ENCODE assay signal across 24 cellular contexts in genomic region chr1:104082221-104082620, GRCh38.
DNase-seq lines count a peak whose midpoint lies in the region; ATAC-seq and TF ChIP-seq lines count a peak whose summit lies in the region.
"Had no signal": no experiment of that assay in that cellular context is flagged by ENCODE, and none has a peak within 500 bp of the region (broad histone marks: within the 10 kb centered on the region; RNA-seq: fewer than 3 reads in every experiment).

No MANE protein-coding gene starts in this region.

- TF ChIP-seq CTCF in SU-DHL-6 (IDR thresholded peaks at IDR 0.05; ENCODE audit: insufficient read depth, low read length, poor library complexity, severe bottlenecking): no peak

- H3K23ac ChIP-seq in mesendoderm (ENCODE audit: low read length): no peak overlapping the region

- H3K79me2 ChIP-seq in SU-DHL-6 (ENCODE audit: insufficient read depth, low read length) (no peaks in the 10 kb centered on the region), mesendoderm (ENCODE audit: control insufficient read depth, insufficient read depth, low read length) (no peaks in the 10 kb centered on the region)

- no peaks in the 10 kb centered on the region for H3K27me3 ChIP-seq in SU-DHL-6 (ENCODE audit: low read length)
- no peaks in the 10 kb centered on the region for H3K27me3 ChIP-seq in mesendoderm (ENCODE audit: insufficient read depth, low read length, poor library complexity)

- no peak overlapping the region for H2AK5ac ChIP-seq in mesendoderm (ENCODE audit: low read length)

- no peaks in the 10 kb centered on the region for H3K9me2 ChIP-seq in SU-DHL-6 (replicated peaks; ENCODE audit: insufficient read depth, low read length)

- H3F3A ChIP-seq in SU-DHL-6 (ENCODE audit: insufficient read depth): no peaks in the 10 kb centered on the region

- H3K9me3 ChIP-seq in SU-DHL-6 (ENCODE audit: insufficient read depth, low read length): no peaks in the 10 kb centered on the region

- no peak overlapping the region for H2BK120ac ChIP-seq in mesendoderm (ENCODE audit: low read depth, low read length)

- no peaks in the 10 kb centered on the region for H3K36me3 ChIP-seq in SU-DHL-6 (ENCODE audit: low read length)
- no peaks in the 10 kb centered on the region for H3K36me3 ChIP-seq in mesendoderm (ENCODE audit: control insufficient read depth, insufficient read depth, low read length)

- no peak overlapping the region for H4K5ac ChIP-seq in mesendoderm (ENCODE audit: low read length)

- no peaks in the 10 kb centered on the region for H3K79me1 ChIP-seq in mesendoderm (ENCODE audit: low read length)

- no CpG with 5 or more reads among the region's 2 CpGs for WGBS in mesendoderm (ENCODE audit: extremely low coverage, insufficient coverage, low lambda C conversion rate)

- H4K8ac ChIP-seq in mesendoderm (ENCODE audit: low read depth, low read length): no peak overlapping the region

- H3K4me1 ChIP-seq in mesendoderm (ENCODE audit: control insufficient read depth, low read depth, low read length): no peaks in the 10 kb centered on the region

- H3K27ac ChIP-seq in SU-DHL-6 (ENCODE audit: low read depth, low read length) (no peak overlapping the region), mesendoderm (ENCODE audit: low read depth, low read length) (no peak overlapping the region)
- H3K27ac ChIP-seq: HL-60, KMS-11, RWPE1 had no signal

- H3K9ac ChIP-seq in SU-DHL-6 (ENCODE audit: low read length) (no peak overlapping the region), mesendoderm (ENCODE audit: low read length) (no peak overlapping the region)
- H3K9ac ChIP-seq: KMS-11 had no signal

- H3K18ac ChIP-seq in mesendoderm (ENCODE audit: low read length): no peak overlapping the region

- peak overlapping the region; percentile 5 for H2AFZ ChIP-seq in SU-DHL-6 (ENCODE audit: low read depth, low read length, severe bottlenecking)

- H2BK5ac ChIP-seq in mesendoderm (ENCODE audit: low read length): no peak overlapping the region

- no peak overlapping the region for H2BK15ac ChIP-seq in mesendoderm (replicated peaks; ENCODE audit: low read depth)

- no peak overlapping the region for H3K4me3 ChIP-seq in SU-DHL-6 (ENCODE audit: insufficient read depth, low read length, poor library complexity, severe bottlenecking)
- H3K4me3 ChIP-seq in mesendoderm (ENCODE audit: low read length): no peak overlapping the region

- H3K4me2 ChIP-seq in SU-DHL-6 (ENCODE audit: low read depth, low read length, poor library complexity, severe bottlenecking): no peak overlapping the region
- H3K4me2 ChIP-seq in mesendoderm (ENCODE audit: low read length): no peak overlapping the region
- H3K4me2 ChIP-seq: KMS-11 had no signal

- no peak overlapping the region for H3K56ac ChIP-seq in mesendoderm (ENCODE audit: low read length)

- H4K20me1 ChIP-seq in SU-DHL-6 (ENCODE audit: low read depth, low read length): no peaks in the 10 kb centered on the region

- DNase-seq in mesendoderm: peak; percentile 6
- no peak for DNase-seq in activated naive CD4-positive, alpha-beta T cell treated with Interleukin-2 at 50 U/mL for 16 hours
- DNase-seq in activated effector memory CD4-positive, alpha-beta T cell treated with anti-CD3 and anti-CD28 coated beads, Interleukin-2, amount 50 U/mL, for 16 hours: no peak
- no peak for DNase-seq in inferior parietal cortex (ENCODE audit: extremely low spot score)
- DNase-seq: 8988T, ACHN, Calu3, DMS79 treated with DMSO at 0.1 percent for 48 hours, GF-D8, NCI-H1048, NCI-H1417, NCI-H1694, NCI-H2029 treated with DMSO at 0.1 percent for 48 hours, NCI-H446 treated with DMSO at 0.1 percent for 48 hours, NCI-H526, SHP77 had no signal

- ATAC-seq in GM18868 (IDR thresholded peaks at IDR 0.05; ENCODE audit: unreplicated experiment) (peak; percentile 90), HG02870 (IDR thresholded peaks at IDR 0.05; ENCODE audit: unreplicated experiment) (peak; percentile 53), GM19455 (IDR thresholded peaks at IDR 0.05; ENCODE audit: unreplicated experiment) (no peak)
- ATAC-seq: Panc1 had no signal

- no peak overlapping the region for H3K4ac ChIP-seq in mesendoderm (ENCODE audit: low read depth, low read length)
